8 cellular contexts compared by ENCODE assay signal in genomic region chr15:55917881-55918296, GRCh38.
DNase-seq lines count a peak whose midpoint lies in the region; ATAC-seq and TF ChIP-seq lines count a peak whose summit lies in the region.

No MANE protein-coding gene starts in this region.

- peak; percentile 89 for DNase-seq in AG04450 (ENCODE audit: low read depth, low spot score)
- peak; percentile 50 for DNase-seq in NCI-H82 (lab: John Stamatoyannopoulos, UW)
- peak; percentile 96 for DNase-seq in dedifferentiated amniotic fluid mesenchymal stem cell (ENCODE audit: extremely low spot score)
- DNase-seq in midbrain (lab: John Stamatoyannopoulos, UW) = peak; percentile 19
- no peak for DNase-seq in NCI-H2029 treated with DMSO at 0.1 percent for 48 hours (lab: John Stamatoyannopoulos, UW)

- ATAC-seq in GM19463 (IDR thresholded peaks at IDR 0.05; ENCODE audit: unreplicated experiment) (no peak), GM19328 (IDR thresholded peaks at IDR 0.05; ENCODE audit: unreplicated experiment) (no peak)

- TF ChIP-seq CTCF in AG04450 (IDR thresholded peaks at IDR 0.05; ENCODE audit: low read depth, low read length) (peak; percentile 85), GM12872 (IDR thresholded peaks at IDR 0.05; ENCODE audit: insufficient read depth, low read depth, low read length) (peak; percentile 57)

- no peak overlapping the region for H3K27ac ChIP-seq in AG04450 (ENCODE audit: low read depth, low read length)

- H3K9me3 ChIP-seq in AG04450 (ENCODE audit: control insufficient read depth, insufficient read depth, low read length) = no peaks in the 10 kb centered on the region

- CTCF ChIA-PET in AG04450 (lab: Charles Lee) = interaction anchor here (0.6 to 5.0 kb wide), 28 partner anchors 8 to 511 kb away, joined by 3 to 48 read pairs (median 4); partner anchors contain the start of gene NEDD4

- POLR2A ChIA-PET in AG04450 (lab: Yijun Ruan, JAX) = interaction anchor here (0.9 to 2.8 kb wide), 4 partner anchors 10 to 76 kb away, joined by 3 to 24 read pairs (median 3); partner anchors contain the start of gene NEDD4

- H3K4me3 ChIP-seq in AG04450 (ENCODE audit: low read depth, low read length) = no peak overlapping the region

- no peaks in the 10 kb centered on the region for H3K27me3 ChIP-seq in AG04450 (ENCODE audit: control insufficient read depth, insufficient read depth, low read length)
